ENCODE assay signal across 1 cellular context in the genomic region with DNA sequence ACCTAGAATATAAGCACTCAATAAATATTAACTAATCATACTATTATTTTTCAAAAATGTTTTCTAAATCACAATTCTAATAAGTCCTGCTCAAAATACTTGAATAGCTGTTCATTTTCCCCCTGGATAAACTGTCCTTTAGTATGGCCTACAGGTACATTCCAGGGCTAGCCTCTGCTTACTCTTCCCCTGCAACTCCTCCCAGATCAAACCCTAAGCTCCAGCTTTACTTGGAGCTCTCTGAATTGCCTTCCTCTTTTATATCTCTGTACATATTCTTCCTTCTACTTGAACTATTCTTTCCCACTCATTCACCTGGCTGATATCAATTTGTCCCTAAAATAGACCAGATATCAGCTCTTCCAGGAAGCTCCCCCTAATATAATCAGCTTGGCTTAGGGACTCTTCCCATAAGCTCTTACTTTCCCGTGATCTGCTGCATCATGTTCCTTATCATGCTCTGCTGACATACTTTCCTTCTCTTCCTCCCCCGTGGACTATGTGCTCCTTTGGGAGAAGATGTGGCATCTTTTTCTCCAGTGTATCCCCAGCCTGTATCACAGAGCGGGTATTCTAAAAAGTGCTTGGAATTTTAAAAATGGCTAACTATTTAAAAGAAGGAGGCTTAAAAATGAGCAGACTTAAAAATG.
TF ChIP-seq lines count a peak whose summit lies in the region.

No MANE protein-coding gene starts in this region.

TF ChIP-seq in K562, 482 proteins besides CTCF, POLR2A, EP300 and RAD21 (continued from another document and continues in another):
- TF ChIP-seq, protein P1, sequence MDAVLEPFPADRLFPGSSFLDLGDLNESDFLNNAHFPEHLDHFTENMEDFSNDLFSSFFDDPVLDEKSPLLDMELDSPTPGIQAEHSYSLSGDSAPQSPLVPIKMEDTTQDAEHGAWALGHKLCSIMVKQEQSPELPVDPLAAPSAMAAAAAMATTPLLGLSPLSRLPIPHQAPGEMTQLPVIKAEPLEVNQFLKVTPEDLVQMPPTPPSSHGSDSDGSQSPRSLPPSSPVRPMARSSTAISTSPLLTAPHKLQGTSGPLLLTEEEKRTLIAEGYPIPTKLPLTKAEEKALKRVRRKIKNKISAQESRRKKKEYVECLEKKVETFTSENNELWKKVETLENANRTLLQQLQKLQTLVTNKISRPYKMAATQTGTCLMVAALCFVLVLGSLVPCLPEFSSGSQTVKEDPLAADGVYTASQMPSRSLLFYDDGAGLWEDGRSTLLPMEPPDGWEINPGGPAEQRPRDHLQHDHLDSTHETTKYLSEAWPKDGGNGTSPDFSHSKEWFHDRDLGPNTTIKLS (IDR thresholded peaks at IDR 0.05; ENCODE audit: borderline replicate concordance, low read depth) = no peak
- TF ChIP-seq ILK (tag; IDR thresholded peaks at IDR 0.05; ENCODE audit: borderline replicate concordance, low read depth) (no peak), OTX1 (CRISPR knock-in tag; IDR thresholded peaks at IDR 0.05) (no peak), MEF2D (tag; conservative IDR thresholded peaks at IDR 0.05; ENCODE audit: low read depth) (peak; percentile 81), ELF1 (tag; IDR thresholded peaks at IDR 0.05) (no peak), TOE1 (IDR thresholded peaks at IDR 0.05; ENCODE audit: borderline replicate concordance) (no peak), TOE1 (CRISPR knock-in tag; IDR thresholded peaks at IDR 0.05; ENCODE audit: borderline replicate concordance, low read depth) (no peak), FOXM1 (IDR thresholded peaks at IDR 0.05; ENCODE audit: low read depth) (no peak), FOXM1 (CRISPR knock-in tag; IDR thresholded peaks at IDR 0.05; ENCODE audit: low read depth) (no peak), ZNF561 (CRISPR knock-in tag; conservative IDR thresholded peaks at IDR 0.05) (no peak), HDAC3 (IDR thresholded peaks at IDR 0.05; ENCODE audit: borderline replicate concordance, partially characterized antibody) (no peak), ZNF589 (CRISPR knock-in tag; IDR thresholded peaks at IDR 0.05; ENCODE audit: low read depth) (no peak), FOXK1 (CRISPR knock-in tag; IDR thresholded peaks at IDR 0.05; ENCODE audit: borderline replicate concordance) (no peak), CBFA2T2 (conservative IDR thresholded peaks at IDR 0.05) (no peak), NFYB (IDR thresholded peaks at IDR 0.05; ENCODE audit: extremely low read depth, insufficient read length) (no peak), ZNF217 (CRISPR knock-in tag; IDR thresholded peaks at IDR 0.05) (no peak), NCOA1 (IDR thresholded peaks at IDR 0.05; ENCODE audit: low read depth) (0 out of 2 replicates have a peak, but pooled peaks have one; percentile 27), SMARCE1 (IDR thresholded peaks at IDR 0.05) (peak; percentile 44; the same call in 1 of the 2 replicates), ZBTB17 (CRISPR knock-in tag; IDR thresholded peaks at IDR 0.05) (0 out of 2 replicates have a peak, but pooled peaks have one; percentile 30), PHB (CRISPR knock-in tag; IDR thresholded peaks at IDR 0.05) (no peak), ATF7 (IDR thresholded peaks at IDR 0.05) (peak; percentile 24; the same call in 1 of the 2 replicates), TAF9B (IDR thresholded peaks at IDR 0.05; ENCODE audit: partially characterized antibody) (no peak), HSF4 (CRISPR knock-in tag; IDR thresholded peaks at IDR 0.05; ENCODE audit: borderline replicate concordance) (no peak), ZEB2 (IDR thresholded peaks at IDR 0.05) (peak; percentile 61; the same call in 1 of the 2 replicates), ZNF57 (CRISPR knock-in tag; IDR thresholded peaks at IDR 0.05) (no peak), KAT2B (IDR thresholded peaks at IDR 0.05; ENCODE audit: low read depth, low read length) (no peak), GABPA (tag; conservative IDR thresholded peaks at IDR 0.05; ENCODE audit: low read depth) (no peak), HMG20B (CRISPR knock-in tag; IDR thresholded peaks at IDR 0.05) (no peak), XRCC5 (IDR thresholded peaks at IDR 0.05; ENCODE audit: low read depth, low read length) (no peak), PHF8 (IDR thresholded peaks at IDR 0.05; ENCODE audit: borderline replicate concordance, low read length) (no peak), TGIF2 (CRISPR knock-in tag; IDR thresholded peaks at IDR 0.05) (no peak), ZNF263 (CRISPR knock-in tag; IDR thresholded peaks at IDR 0.05; ENCODE audit: borderline replicate concordance) (no peak), NFE2 (IDR thresholded peaks at IDR 0.05; ENCODE audit: low read depth) (peak; percentile 87), CTBP1 (IDR thresholded peaks at IDR 0.05; ENCODE audit: borderline replicate concordance) (peak; percentile 83), LARP7 (IDR thresholded peaks at IDR 0.05) (no peak), BACH1 (tag; IDR thresholded peaks at IDR 0.05) (no peak), MAFF (IDR thresholded peaks at IDR 0.05; ENCODE audit: low read length) (peak; percentile 39; the same call in 1 of the 2 replicates), ETS2 (tag; IDR thresholded peaks at IDR 0.05; ENCODE audit: borderline replicate concordance, poor library complexity, severe bottlenecking) (no peak), ZNF146 (CRISPR knock-in tag; IDR thresholded peaks at IDR 0.05; ENCODE audit: unreplicated experiment) (no peak), SMARCA4 (IDR thresholded peaks at IDR 0.05) (peak; percentile 73; the same call in 1 of the 2 replicates), FOS (IDR thresholded peaks at IDR 0.05; ENCODE audit: extremely low read depth, insufficient read length) (no peak), HLTF (IDR thresholded peaks at IDR 0.05) (no peak)
- TF ChIP-seq, protein P2, sequence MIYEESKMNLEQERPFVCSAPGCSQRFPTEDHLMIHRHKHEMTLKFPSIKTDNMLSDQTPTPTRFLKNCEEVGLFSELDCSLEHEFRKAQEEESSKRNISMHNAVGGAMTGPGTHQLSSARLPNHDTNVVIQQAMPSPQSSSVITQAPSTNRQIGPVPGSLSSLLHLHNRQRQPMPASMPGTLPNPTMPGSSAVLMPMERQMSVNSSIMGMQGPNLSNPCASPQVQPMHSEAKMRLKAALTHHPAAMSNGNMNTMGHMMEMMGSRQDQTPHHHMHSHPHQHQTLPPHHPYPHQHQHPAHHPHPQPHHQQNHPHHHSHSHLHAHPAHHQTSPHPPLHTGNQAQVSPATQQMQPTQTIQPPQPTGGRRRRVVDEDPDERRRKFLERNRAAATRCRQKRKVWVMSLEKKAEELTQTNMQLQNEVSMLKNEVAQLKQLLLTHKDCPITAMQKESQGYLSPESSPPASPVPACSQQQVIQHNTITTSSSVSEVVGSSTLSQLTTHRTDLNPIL (CRISPR knock-in tag; IDR thresholded peaks at IDR 0.05) = 0 out of 2 replicates have a peak, but pooled peaks have one; percentile 11
- TF ChIP-seq, protein P3, sequence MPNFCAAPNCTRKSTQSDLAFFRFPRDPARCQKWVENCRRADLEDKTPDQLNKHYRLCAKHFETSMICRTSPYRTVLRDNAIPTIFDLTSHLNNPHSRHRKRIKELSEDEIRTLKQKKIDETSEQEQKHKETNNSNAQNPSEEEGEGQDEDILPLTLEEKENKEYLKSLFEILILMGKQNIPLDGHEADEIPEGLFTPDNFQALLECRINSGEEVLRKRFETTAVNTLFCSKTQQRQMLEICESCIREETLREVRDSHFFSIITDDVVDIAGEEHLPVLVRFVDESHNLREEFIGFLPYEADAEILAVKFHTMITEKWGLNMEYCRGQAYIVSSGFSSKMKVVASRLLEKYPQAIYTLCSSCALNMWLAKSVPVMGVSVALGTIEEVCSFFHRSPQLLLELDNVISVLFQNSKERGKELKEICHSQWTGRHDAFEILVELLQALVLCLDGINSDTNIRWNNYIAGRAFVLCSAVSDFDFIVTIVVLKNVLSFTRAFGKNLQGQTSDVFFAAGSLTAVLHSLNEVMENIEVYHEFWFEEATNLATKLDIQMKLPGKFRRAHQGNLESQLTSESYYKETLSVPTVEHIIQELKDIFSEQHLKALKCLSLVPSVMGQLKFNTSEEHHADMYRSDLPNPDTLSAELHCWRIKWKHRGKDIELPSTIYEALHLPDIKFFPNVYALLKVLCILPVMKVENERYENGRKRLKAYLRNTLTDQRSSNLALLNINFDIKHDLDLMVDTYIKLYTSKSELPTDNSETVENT (CRISPR knock-in tag; IDR thresholded peaks at IDR 0.05) = no peak
- TF ChIP-seq, protein P4, sequence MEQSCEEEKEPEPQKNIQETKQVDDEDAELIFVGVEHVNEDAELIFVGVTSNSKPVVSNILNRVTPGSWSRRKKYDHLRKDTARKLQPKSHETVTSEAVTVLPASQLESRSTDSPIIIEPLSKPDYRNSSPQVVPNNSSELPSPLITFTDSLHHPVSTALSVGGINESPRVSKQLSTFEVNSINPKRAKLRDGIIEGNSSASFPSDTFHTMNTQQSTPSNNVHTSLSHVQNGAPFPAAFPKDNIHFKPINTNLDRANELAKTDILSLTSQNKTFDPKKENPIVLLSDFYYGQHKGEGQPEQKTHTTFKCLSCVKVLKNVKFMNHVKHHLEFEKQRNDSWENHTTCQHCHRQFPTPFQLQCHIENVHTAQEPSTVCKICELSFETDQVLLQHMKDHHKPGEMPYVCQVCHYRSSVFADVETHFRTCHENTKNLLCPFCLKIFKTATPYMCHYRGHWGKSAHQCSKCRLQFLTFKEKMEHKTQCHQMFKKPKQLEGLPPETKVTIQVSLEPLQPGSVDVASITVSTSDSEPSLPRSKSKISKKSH (CRISPR knock-in tag; IDR thresholded peaks at IDR 0.05) = no peak
- TF ChIP-seq, protein P5, sequence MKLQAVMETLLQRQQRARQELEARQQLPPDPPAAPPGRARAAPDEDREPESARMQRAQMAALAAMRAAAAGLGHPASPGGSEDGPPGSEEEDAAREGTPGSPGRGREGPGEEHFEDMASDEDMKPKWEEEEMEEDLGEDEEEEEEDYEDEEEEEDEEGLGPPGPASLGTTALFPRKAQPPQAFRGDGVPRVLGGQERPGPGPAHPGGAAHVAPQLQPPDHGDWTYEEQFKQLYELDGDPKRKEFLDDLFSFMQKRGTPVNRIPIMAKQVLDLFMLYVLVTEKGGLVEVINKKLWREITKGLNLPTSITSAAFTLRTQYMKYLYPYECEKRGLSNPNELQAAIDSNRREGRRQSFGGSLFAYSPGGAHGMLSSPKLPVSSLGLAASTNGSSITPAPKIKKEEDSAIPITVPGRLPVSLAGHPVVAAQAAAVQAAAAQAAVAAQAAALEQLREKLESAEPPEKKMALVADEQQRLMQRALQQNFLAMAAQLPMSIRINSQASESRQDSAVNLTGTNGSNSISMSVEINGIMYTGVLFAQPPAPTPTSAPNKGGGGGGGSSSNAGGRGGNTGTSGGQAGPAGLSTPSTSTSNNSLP (IDR thresholded peaks at IDR 0.05; ENCODE audit: borderline replicate concordance, low read depth, low read length) = no peak
- TF ChIP-seq, protein P6, sequence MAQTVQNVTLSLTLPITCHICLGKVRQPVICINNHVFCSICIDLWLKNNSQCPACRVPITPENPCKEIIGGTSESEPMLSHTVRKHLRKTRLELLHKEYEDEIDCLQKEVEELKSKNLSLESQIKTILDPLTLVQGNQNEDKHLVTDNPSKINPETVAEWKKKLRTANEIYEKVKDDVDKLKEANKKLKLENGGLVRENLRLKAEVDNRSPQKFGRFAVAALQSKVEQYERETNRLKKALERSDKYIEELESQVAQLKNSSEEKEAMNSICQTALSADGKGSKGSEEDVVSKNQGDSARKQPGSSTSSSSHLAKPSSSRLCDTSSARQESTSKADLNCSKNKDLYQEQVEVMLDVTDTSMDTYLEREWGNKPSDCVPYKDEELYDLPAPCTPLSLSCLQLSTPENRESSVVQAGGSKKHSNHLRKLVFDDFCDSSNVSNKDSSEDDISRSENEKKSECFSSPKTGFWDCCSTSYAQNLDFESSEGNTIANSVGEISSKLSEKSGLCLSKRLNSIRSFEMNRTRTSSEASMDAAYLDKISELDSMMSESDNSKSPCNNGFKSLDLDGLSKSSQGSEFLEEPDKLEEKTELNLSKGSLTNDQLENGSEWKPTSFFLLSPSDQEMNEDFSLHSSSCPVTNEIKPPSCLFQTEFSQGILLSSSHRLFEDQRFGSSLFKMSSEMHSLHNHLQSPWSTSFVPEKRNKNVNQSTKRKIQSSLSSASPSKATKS (CRISPR knock-in tag; IDR thresholded peaks at IDR 0.05) = no peak
- TF ChIP-seq, protein P7, sequence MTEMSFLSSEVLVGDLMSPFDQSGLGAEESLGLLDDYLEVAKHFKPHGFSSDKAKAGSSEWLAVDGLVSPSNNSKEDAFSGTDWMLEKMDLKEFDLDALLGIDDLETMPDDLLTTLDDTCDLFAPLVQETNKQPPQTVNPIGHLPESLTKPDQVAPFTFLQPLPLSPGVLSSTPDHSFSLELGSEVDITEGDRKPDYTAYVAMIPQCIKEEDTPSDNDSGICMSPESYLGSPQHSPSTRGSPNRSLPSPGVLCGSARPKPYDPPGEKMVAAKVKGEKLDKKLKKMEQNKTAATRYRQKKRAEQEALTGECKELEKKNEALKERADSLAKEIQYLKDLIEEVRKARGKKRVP (CRISPR knock-in tag; IDR thresholded peaks at IDR 0.05) = no peak
- TF ChIP-seq, protein P8, sequence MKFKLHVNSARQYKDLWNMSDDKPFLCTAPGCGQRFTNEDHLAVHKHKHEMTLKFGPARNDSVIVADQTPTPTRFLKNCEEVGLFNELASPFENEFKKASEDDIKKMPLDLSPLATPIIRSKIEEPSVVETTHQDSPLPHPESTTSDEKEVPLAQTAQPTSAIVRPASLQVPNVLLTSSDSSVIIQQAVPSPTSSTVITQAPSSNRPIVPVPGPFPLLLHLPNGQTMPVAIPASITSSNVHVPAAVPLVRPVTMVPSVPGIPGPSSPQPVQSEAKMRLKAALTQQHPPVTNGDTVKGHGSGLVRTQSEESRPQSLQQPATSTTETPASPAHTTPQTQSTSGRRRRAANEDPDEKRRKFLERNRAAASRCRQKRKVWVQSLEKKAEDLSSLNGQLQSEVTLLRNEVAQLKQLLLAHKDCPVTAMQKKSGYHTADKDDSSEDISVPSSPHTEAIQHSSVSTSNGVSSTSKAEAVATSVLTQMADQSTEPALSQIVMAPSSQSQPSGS (CRISPR knock-in tag; IDR thresholded peaks at IDR 0.05) = no peak
- TF ChIP-seq, protein P9, sequence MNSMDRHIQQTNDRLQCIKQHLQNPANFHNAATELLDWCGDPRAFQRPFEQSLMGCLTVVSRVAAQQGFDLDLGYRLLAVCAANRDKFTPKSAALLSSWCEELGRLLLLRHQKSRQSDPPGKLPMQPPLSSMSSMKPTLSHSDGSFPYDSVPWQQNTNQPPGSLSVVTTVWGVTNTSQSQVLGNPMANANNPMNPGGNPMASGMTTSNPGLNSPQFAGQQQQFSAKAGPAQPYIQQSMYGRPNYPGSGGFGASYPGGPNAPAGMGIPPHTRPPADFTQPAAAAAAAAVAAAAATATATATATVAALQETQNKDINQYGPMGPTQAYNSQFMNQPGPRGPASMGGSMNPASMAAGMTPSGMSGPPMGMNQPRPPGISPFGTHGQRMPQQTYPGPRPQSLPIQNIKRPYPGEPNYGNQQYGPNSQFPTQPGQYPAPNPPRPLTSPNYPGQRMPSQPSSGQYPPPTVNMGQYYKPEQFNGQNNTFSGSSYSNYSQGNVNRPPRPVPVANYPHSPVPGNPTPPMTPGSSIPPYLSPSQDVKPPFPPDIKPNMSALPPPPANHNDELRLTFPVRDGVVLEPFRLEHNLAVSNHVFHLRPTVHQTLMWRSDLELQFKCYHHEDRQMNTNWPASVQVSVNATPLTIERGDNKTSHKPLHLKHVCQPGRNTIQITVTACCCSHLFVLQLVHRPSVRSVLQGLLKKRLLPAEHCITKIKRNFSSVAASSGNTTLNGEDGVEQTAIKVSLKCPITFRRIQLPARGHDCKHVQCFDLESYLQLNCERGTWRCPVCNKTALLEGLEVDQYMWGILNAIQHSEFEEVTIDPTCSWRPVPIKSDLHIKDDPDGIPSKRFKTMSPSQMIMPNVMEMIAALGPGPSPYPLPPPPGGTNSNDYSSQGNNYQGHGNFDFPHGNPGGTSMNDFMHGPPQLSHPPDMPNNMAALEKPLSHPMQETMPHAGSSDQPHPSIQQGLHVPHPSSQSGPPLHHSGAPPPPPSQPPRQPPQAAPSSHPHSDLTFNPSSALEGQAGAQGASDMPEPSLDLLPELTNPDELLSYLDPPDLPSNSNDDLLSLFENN (IDR thresholded peaks at IDR 0.05; ENCODE audit: low read depth in 2 of 2, low read length in 2 of 2) = no peak
